Comparison of ENCODE assay signal across 3 cellular contexts in the genomic region with DNA sequence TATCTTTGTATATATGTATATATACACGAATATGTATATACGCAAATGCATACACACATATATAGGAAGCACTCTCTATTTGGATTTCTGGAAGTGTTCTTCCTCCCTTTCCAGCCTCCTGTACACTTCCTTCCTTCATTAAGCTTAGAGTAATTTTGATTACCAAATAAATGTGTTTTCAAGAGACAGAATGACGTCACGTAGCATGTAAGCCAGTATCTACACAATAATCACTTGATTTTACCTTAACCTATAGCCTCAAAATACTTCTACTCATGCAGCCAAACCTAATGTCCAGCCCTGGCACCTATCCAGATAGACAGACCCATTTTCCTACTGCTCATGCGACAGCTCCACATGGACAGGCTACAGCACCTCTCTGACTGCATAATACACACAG.
TF ChIP-seq lines count a peak whose summit lies in the region.

No MANE protein-coding gene starts in this region.

TF ChIP-seq in HepG2, 621 proteins besides CTCF, POLR2A, EP300 and RAD21:
- TF ChIP-seq ATF7 (IDR thresholded peaks at IDR 0.05), result peak; percentile 84
- TF ChIP-seq ATF7 (CRISPR knock-in tag; IDR thresholded peaks at IDR 0.05), result no peak
- TF ChIP-seq NFIB (CRISPR knock-in tag; IDR thresholded peaks at IDR 0.05; ENCODE audit: borderline replicate concordance), result no peak
- TF ChIP-seq CREB1 (IDR thresholded peaks at IDR 0.05), result peak; percentile 89
- no peak for TF ChIP-seq CREB1 (CRISPR knock-in tag; IDR thresholded peaks at IDR 0.05)
- no peak for TF ChIP-seq ZNF557 (CRISPR knock-in tag; IDR thresholded peaks at IDR 0.05)
- no peak for TF ChIP-seq EED (CRISPR knock-in tag; IDR thresholded peaks at IDR 0.05)

TF ChIP-seq in HEK293, 187 proteins besides CTCF, POLR2A, EP300 and RAD21:
- TF ChIP-seq KLF10 (tag by site-specific recombination; IDR thresholded peaks at IDR 0.05), result no peak
- TF ChIP-seq, protein P1, sequence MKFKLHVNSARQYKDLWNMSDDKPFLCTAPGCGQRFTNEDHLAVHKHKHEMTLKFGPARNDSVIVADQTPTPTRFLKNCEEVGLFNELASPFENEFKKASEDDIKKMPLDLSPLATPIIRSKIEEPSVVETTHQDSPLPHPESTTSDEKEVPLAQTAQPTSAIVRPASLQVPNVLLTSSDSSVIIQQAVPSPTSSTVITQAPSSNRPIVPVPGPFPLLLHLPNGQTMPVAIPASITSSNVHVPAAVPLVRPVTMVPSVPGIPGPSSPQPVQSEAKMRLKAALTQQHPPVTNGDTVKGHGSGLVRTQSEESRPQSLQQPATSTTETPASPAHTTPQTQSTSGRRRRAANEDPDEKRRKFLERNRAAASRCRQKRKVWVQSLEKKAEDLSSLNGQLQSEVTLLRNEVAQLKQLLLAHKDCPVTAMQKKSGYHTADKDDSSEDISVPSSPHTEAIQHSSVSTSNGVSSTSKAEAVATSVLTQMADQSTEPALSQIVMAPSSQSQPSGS (tag by site-specific recombination; IDR thresholded peaks at IDR 0.05; ENCODE audit: low read depth), result peak; percentile 48; the same call in 1 of the 2 replicates

TF ChIP-seq in K562, 482 proteins besides CTCF, POLR2A, EP300 and RAD21:
- TF ChIP-seq NFRKB (IDR thresholded peaks at IDR 0.05; ENCODE audit: low read depth) (no peak), NFIC (IDR thresholded peaks at IDR 0.05) (peak; percentile 53)
